In genomic region chr11:121575250-121575962, GRCh38 we compare ENCODE assay signal across 1 cellular context.
TF ChIP-seq lines count a peak whose summit lies in the region.

No MANE protein-coding gene starts in this region.

TF ChIP-seq in GM23338, 12 proteins besides CTCF, POLR2A, EP300 and RAD21 (continued from another document):
- TF ChIP-seq ZNF462 (CRISPR knock-in tag; IDR thresholded peaks at IDR 0.05) = no peak
- TF ChIP-seq EZH2phosphoT487 (IDR thresholded peaks at IDR 0.05; ENCODE audit: unreplicated experiment) = no peak
- TF ChIP-seq JUNB (IDR thresholded peaks at IDR 0.05; ENCODE audit: unreplicated experiment) = no peak
